In genomic region chr18:9126337-9126736, GRCh38 we compare ENCODE assay signal across 30 cellular contexts. TPM values are rescaled to one million over a fixed set of nuclear protein-coding genes. Genes with fewer than 3 reads are reported as not detected.
A peak's percentile ranks its signal among the peaks of the same experiment; 100 is the strongest.
DNase-seq lines count a peak whose midpoint lies in the region; ATAC-seq, FAIRE-seq and TF ChIP-seq lines count a peak whose summit lies in the region.
"Had no signal": no experiment of that assay in that cellular context is flagged by ENCODE, and none has a peak within 500 bp of the region (broad histone marks: within the 10 kb centered on the region; RNA-seq: fewer than 3 reads in every experiment).

No MANE protein-coding gene starts in this region.

- ATAC-seq in activated CD8-positive, alpha-beta T cell treated with anti-CD3 and anti-CD28 coated beads for 36 hours = no peak
- ATAC-seq in activated CD8-positive, alpha-beta T cell treated with anti-CD3 and anti-CD28 coated beads, Interleukin-2, amount 10 ng/mL, durations not matched to agents 7 days and 5 days = no peak
- ATAC-seq in heart right ventricle (peak; percentile 58 to 91 (median 80)), gastrocnemius medialis (peak; percentile 96 to 98), GM19463 (IDR thresholded peaks at IDR 0.05; ENCODE audit: unreplicated experiment) (no peak)
- ATAC-seq in activated CD4-positive, CD25-positive, alpha-beta regulatory T cell treated with anti-CD3 and anti-CD28 coated beads, Interleukin-2, amount 50 U/mL, for 24 hours = no peak
- ATAC-seq: PC-3; stimulated activated naive CD8-positive, alpha-beta T cell treated with anti-CD3 and anti-CD28 coated beads, Interleukin-15, Interleukin-2, amounts not matched to agents 100 U/mL and 50 U/mL, for 24 hours; upper lobe of right lung had no signal

- H3K9me3 ChIP-seq in heart right ventricle = no peaks in the 10 kb centered on the region
- H3K9me3 ChIP-seq in gastrocnemius medialis = no peaks in the 10 kb centered on the region
- H3K9me3 ChIP-seq: esophagus squamous epithelium, ovary, upper lobe of right lung had no signal

- TF ChIP-seq CTCF in activated CD8-positive, alpha-beta T cell treated with anti-CD3 and anti-CD28 coated beads for 36 hours (IDR thresholded peaks at IDR 0.05) = no peak
- no peak for TF ChIP-seq CTCF in heart right ventricle (IDR thresholded peaks at IDR 0.05)
- TF ChIP-seq CTCF in gastrocnemius medialis (IDR thresholded peaks at IDR 0.05 in 4 of 5, conservative IDR thresholded peaks at IDR 0.05 in 1 of 5) = no peak

- POLR2A ChIA-PET in activated CD8-positive, alpha-beta T cell treated with anti-CD3 and anti-CD28 coated beads for 36 hours (lab: Charles Lee) = interaction anchor here (1.1 to 3.7 kb wide), 5 partner anchors 9 to 53 kb away, joined by 4 to 63 read pairs (median 10); partner anchors contain the start of gene ANKRD12
- POLR2A ChIA-PET in activated CD8-positive, alpha-beta T cell treated with anti-CD3 and anti-CD28 coated beads, Interleukin-2, amount 10 ng/mL, durations not matched to agents 7 days and 5 days (lab: Charles Lee) = interaction anchor here (0.7 to 4.0 kb wide), 4 partner anchors 9 to 270 kb away, joined by 3 to 24 read pairs (median 10); no protein-coding TSS in a partner anchor

- peak overlapping the region; percentile 42 for H3K27ac Mint-ChIP-seq in activated CD8-positive, alpha-beta T cell treated with anti-CD3 and anti-CD28 coated beads for 36 hours
- H3K27ac Mint-ChIP-seq in activated CD8-positive, alpha-beta T cell treated with anti-CD3 and anti-CD28 coated beads, Interleukin-2, amount 10 ng/mL, durations not matched to agents 7 days and 5 days = no peak overlapping the region

- intact Hi-C loops in activated CD8-positive, alpha-beta T cell treated with anti-CD3 and anti-CD28 coated beads for 36 hours (cut with micrococcal nuclease) = no loop called here
- intact Hi-C loops in heart right ventricle (cut with DNase I) = no loop called here
- intact Hi-C loops in gastrocnemius medialis (cut with DNase I; ENCODE audit: low total_unique reads) = no loop called here

- H3K4me1 Mint-ChIP-seq in activated CD8-positive, alpha-beta T cell treated with anti-CD3 and anti-CD28 coated beads for 36 hours (ENCODE audit: low read depth) = peaks cover 54% of the 10 kb centered on the region
- H3K4me1 Mint-ChIP-seq in activated CD8-positive, alpha-beta T cell treated with anti-CD3 and anti-CD28 coated beads, Interleukin-2, amount 10 ng/mL, durations not matched to agents 7 days and 5 days (ENCODE audit: low read depth) = peaks cover 11% of the 10 kb centered on the region
- H3K4me1 Mint-ChIP-seq: CD14-positive monocyte, neural crest cell had no signal

- H3K4me1 ChIP-seq in heart right ventricle = peaks cover 0 to 49% (median 20%) of the 10 kb centered on the region in 9 donors
- H3K4me1 ChIP-seq in gastrocnemius medialis = peaks cover 58 to 73% of the 10 kb centered on the region in 2 donors

- H3K27ac ChIP-seq in heart right ventricle = peak overlapping the region; percentile 2 to 75 (median 55)
- peak overlapping the region; percentile 92 to 98 (median 98) for H3K27ac ChIP-seq in gastrocnemius medialis
- H3K27ac ChIP-seq: ovary, upper lobe of right lung had no signal

- H3K27me3 Mint-ChIP-seq in activated CD8-positive, alpha-beta T cell treated with anti-CD3 and anti-CD28 coated beads for 36 hours = no peaks in the 10 kb centered on the region
- H3K27me3 Mint-ChIP-seq in activated CD8-positive, alpha-beta T cell treated with anti-CD3 and anti-CD28 coated beads, Interleukin-2, amount 10 ng/mL, durations not matched to agents 7 days and 5 days (ENCODE audit: low read depth) = no peaks in the 10 kb centered on the region
- H3K27me3 Mint-ChIP-seq: brain had no signal

- CTCF ChIA-PET in activated CD8-positive, alpha-beta T cell treated with anti-CD3 and anti-CD28 coated beads for 36 hours (lab: Charles Lee) = interaction anchor here (1.1 to 2.4 kb wide), 4 partner anchors 9 to 52 kb away, joined by 4 to 13 read pairs (median 6); partner anchors contain the start of gene ANKRD12
- CTCF ChIA-PET in activated CD8-positive, alpha-beta T cell treated with anti-CD3 and anti-CD28 coated beads, Interleukin-2, amount 10 ng/mL, durations not matched to agents 7 days and 5 days (lab: Charles Lee) = interaction anchor here (1.2 to 2.1 kb wide), 4 partner anchors 9 to 52 kb away, joined by 3 to 16 read pairs (median 4); partner anchors contain the start of gene ANKRD12

- no peak overlapping the region for H3K4me3 Mint-ChIP-seq in activated CD8-positive, alpha-beta T cell treated with anti-CD3 and anti-CD28 coated beads for 36 hours
- H3K4me3 Mint-ChIP-seq in activated CD8-positive, alpha-beta T cell treated with anti-CD3 and anti-CD28 coated beads, Interleukin-2, amount 10 ng/mL, durations not matched to agents 7 days and 5 days = no peak overlapping the region
- H3K4me3 Mint-ChIP-seq: brain, CD14-positive monocyte, neural crest cell had no signal

- 53 to 56% methylated on average over 3 of the region's 3 CpGs for WGBS in heart right ventricle, 2 donors

- H3K27me3 ChIP-seq in heart right ventricle (no peaks in the 10 kb centered on the region), gastrocnemius medialis (no peaks in the 10 kb centered on the region)
- H3K27me3 ChIP-seq: dorsolateral prefrontal cortex, esophagus squamous epithelium, ovary, upper lobe of right lung had no signal

- H3K36me3 ChIP-seq in heart right ventricle = peaks cover 0 to 100% (median 27%) of the 10 kb centered on the region in 9 donors
- H3K36me3 ChIP-seq in gastrocnemius medialis = peaks cover 0 to 43% of the 10 kb centered on the region in 2 donors
- H3K36me3 ChIP-seq: ovary had no signal

- no peaks in the 10 kb centered on the region for H3K9me3 Mint-ChIP-seq in activated CD8-positive, alpha-beta T cell treated with anti-CD3 and anti-CD28 coated beads for 36 hours
- no peaks in the 10 kb centered on the region for H3K9me3 Mint-ChIP-seq in activated CD8-positive, alpha-beta T cell treated with anti-CD3 and anti-CD28 coated beads, Interleukin-2, amount 10 ng/mL, durations not matched to agents 7 days and 5 days (ENCODE audit: insufficient read depth)
- H3K9me3 Mint-ChIP-seq: brain, CD14-positive monocyte, neural crest cell had no signal

- no peak for DNase-seq in activated CD8-positive, alpha-beta T cell treated with anti-CD3 and anti-CD28 coated beads for 36 hours
- no peak for DNase-seq in activated CD8-positive, alpha-beta T cell treated with anti-CD3 and anti-CD28 coated beads, Interleukin-2, amount 10 ng/mL, durations not matched to agents 7 days and 5 days
- DNase-seq in GM12892 (ENCODE audit: insufficient read length) = no peak
- DNase-seq in heart right ventricle = no peak
- no peak for DNase-seq in gastrocnemius medialis
- DNase-seq in NCI-H2081 (lab: John Stamatoyannopoulos, UW) = no peak
- DNase-seq: 8988T; activated CD8-positive, alpha-beta memory T cell treated with anti-CD3 and anti-CD28 coated beads for 24 hours; amniotic stem cell; dorsolateral prefrontal cortex; esophagus squamous epithelium; foreskin melanocyte; H7; NCI-H1930; NCI-H2227 treated with DMSO at 0.1 percent for 48 hours; NCI-H526; NK-92 treated with Interleukin-12 subunit alpha and Interleukin-12 subunit beta, amount 100 ng/mL, for 24 hours; ovary; PC-3; stimulated activated naive CD8-positive, alpha-beta T cell treated with anti-CD3 and anti-CD28 coated beads, Interleukin-15, Interleukin-2, amounts not matched to agents 100 U/mL and 50 U/mL, for 24 hours; T-helper 2 cell; upper lobe of right lung had no signal

- H3K36me3 Mint-ChIP-seq in activated CD8-positive, alpha-beta T cell treated with anti-CD3 and anti-CD28 coated beads for 36 hours (ENCODE audit: low read depth) = peaks cover 65% of the 10 kb centered on the region
- peaks cover 70% of the 10 kb centered on the region for H3K36me3 Mint-ChIP-seq in activated CD8-positive, alpha-beta T cell treated with anti-CD3 and anti-CD28 coated beads, Interleukin-2, amount 10 ng/mL, durations not matched to agents 7 days and 5 days (ENCODE audit: low read depth)

- H3K4me3 ChIP-seq in heart right ventricle (peak overlapping the region in 1 of 10 donors; percentile 4), gastrocnemius medialis (peak overlapping the region in 2 of 4 donors; percentile 0 to 15)
- H3K4me3 ChIP-seq: dorsolateral prefrontal cortex, esophagus squamous epithelium, lung, ovary, smooth muscle cell, upper lobe of right lung had no signal

- TF ChIP-seq POLR2A in GM12892 (IDR thresholded peaks at IDR 0.05; ENCODE audit: low read depth, low read length) = no peak
- no peak for TF ChIP-seq POLR2A in gastrocnemius medialis (IDR thresholded peaks at IDR 0.05)

- peak; percentile 73 for FAIRE-seq in GM12892 (lab: Jason Lieb, UNC)
- FAIRE-seq: endometrium had no signal

- in situ Hi-C loops in gastrocnemius medialis (cut with MboI; ENCODE audit: low sequenced_read_pairs in 4 of 4) = no loop called here

RNA-seq across cellular contexts. Expression of gene ANKRD12, which starts 10.2 kb away (rescaled TPM):
- 10 to 100 TPM; 62.5 to 68.4 TPM for total RNA-seq in activated CD8-positive, alpha-beta T cell treated with anti-CD3 and anti-CD28 coated beads for 36 hours
- 10 to 100 TPM; 60.8 to 68.9 TPM for total RNA-seq in activated CD8-positive, alpha-beta T cell treated with anti-CD3 and anti-CD28 coated beads, Interleukin-2, amount 10 ng/mL, durations not matched to agents 7 days and 5 days
- polyA plus RNA-seq in GM12892 (2012; ENCODE audit: missing spikeins) = 21.2 TPM
- 10 to 100 TPM; 34.5 to 70.2 (median 55.5) TPM for total RNA-seq in heart right ventricle
- polyA plus RNA-seq in heart right ventricle = 10 to 100 TPM in 1 of 2 donors, 1 to 10 TPM in 1; 3.1 to 69.9 TPM
- total RNA-seq in gastrocnemius medialis = 10 to 100 TPM; 26.9 to 40.1 (median 36.7) TPM

RNA-seq across cellular contexts. Expression of gene NDUFV2, which starts 23.8 kb away (rescaled TPM):
- 100 to 1,000 TPM; 324 to 332 TPM for total RNA-seq in activated CD8-positive, alpha-beta T cell treated with anti-CD3 and anti-CD28 coated beads for 36 hours
- 100 to 1,000 TPM; 200 to 206 TPM for total RNA-seq in activated CD8-positive, alpha-beta T cell treated with anti-CD3 and anti-CD28 coated beads, Interleukin-2, amount 10 ng/mL, durations not matched to agents 7 days and 5 days
- 283 TPM for polyA plus RNA-seq in GM12892 (2012; ENCODE audit: missing spikeins)
- 100 to 1,000 TPM; 362 to 529 (median 480) TPM for total RNA-seq in heart right ventricle
- 1,000 to 10,000 TPM in 1 of 2 donors, 100 to 1,000 TPM in 1; 486 to 1,061 TPM for polyA plus RNA-seq in heart right ventricle
- total RNA-seq in gastrocnemius medialis = 100 to 1,000 TPM; 251 to 386 (median 277) TPM

Comparison
In these comparisons a context has a peak if more than half of its experiments do, and no peak if none do; other contexts are left out.
1. ATAC-seq: peak in heart right ventricle (8 of 8) and gastrocnemius medialis (2 of 2); none in activated CD8-positive, alpha-beta T cell treated with anti-CD3 and anti-CD28 coated beads for 36 hours (single experiment), activated CD8-positive, alpha-beta T cell treated with anti-CD3 and anti-CD28 coated beads, Interleukin-2, amount 10 ng/mL, durations not matched to agents 7 days and 5 days (single experiment), activated CD4-positive, CD25-positive, alpha-beta regulatory T cell treated with anti-CD3 and anti-CD28 coated beads, Interleukin-2, amount 50 U/mL, for 24 hours (0 of 2) and GM19463 (single experiment).